8 cellular contexts compared by ENCODE assay signal in genomic region chr6:43951063-43951755, GRCh38.
DNase-seq lines count a peak whose midpoint lies in the region; ATAC-seq and TF ChIP-seq lines count a peak whose summit lies in the region.

No MANE protein-coding gene starts in this region.

- H3K9me3 ChIP-seq in smooth muscle cell (replicated peaks; ENCODE audit: low read depth) = no peaks in the 10 kb centered on the region

- peaks cover 0 to 13% (median 4%) of the 10 kb centered on the region in 7 donors for H3K9me3 Mint-ChIP-seq in CD14-positive monocyte
- H3K9me3 Mint-ChIP-seq in HFFc6 = peaks cover 6% of the 10 kb centered on the region

- peaks cover 17% of the 10 kb centered on the region for H3K4me1 ChIP-seq in smooth muscle cell (ENCODE audit: low read depth)

- H3K27me3 ChIP-seq in smooth muscle cell (ENCODE audit: low read depth) = no peaks in the 10 kb centered on the region

- H3K27me3 Mint-ChIP-seq in CD14-positive monocyte (ENCODE audit: low read depth in 3 of 3) (peaks cover under 1 to 4% (median 3%) of the 10 kb centered on the region in 3 donors), HFFc6 (ENCODE audit: insufficient read depth) (peaks cover 5% of the 10 kb centered on the region; the same call in 1 of the 2 replicates)

- no peaks in the 10 kb centered on the region for H3K36me3 Mint-ChIP-seq in CD14-positive monocyte
- H3K36me3 Mint-ChIP-seq in HFFc6 (ENCODE audit: low read depth) = peaks cover 5% of the 10 kb centered on the region

- no peak overlapping the region for H3K9ac ChIP-seq in smooth muscle cell (ENCODE audit: low read depth)

- 57% methylated on average over 5 of the region's 5 CpGs for WGBS in smooth muscle cell (ENCODE audit: low lambda C conversion rate)

- peaks cover 4% of the 10 kb centered on the region for H3K4me1 Mint-ChIP-seq in CD14-positive monocyte
- peaks cover 41% of the 10 kb centered on the region for H3K4me1 Mint-ChIP-seq in HFFc6 (ENCODE audit: low read depth)

- H3K27ac Mint-ChIP-seq in CD14-positive monocyte (no peak overlapping the region), HFFc6 (no peak overlapping the region)

- no peak overlapping the region for H3K27ac ChIP-seq in smooth muscle cell (ENCODE audit: low read depth)

- H2AFZ ChIP-seq in smooth muscle cell (ENCODE audit: low read depth) = no peak overlapping the region

- DNase-seq in CD14-positive monocyte (ENCODE audit: low spot score) (peak; percentile 59), HFFc6 (no peak), UCSD-AML1 (lab: John Stamatoyannopoulos, UW; ENCODE audit: unreplicated experiment) (peak; percentile 84), left ventricle myocardium superior (peak; percentile 81), smooth muscle cell (lab: John Stamatoyannopoulos, UW; ENCODE audit: unreplicated experiment) (no peak), germinal center (ENCODE audit: low spot score) (no peak), medulla oblongata (ENCODE audit: extremely low spot score) (no peak)

- TF ChIP-seq CTCF in CD14-positive monocyte (IDR thresholded peaks at IDR 0.05) = peak; percentile 46
- TF ChIP-seq CTCF in HFFc6 (IDR thresholded peaks at IDR 0.05) = peak; percentile 57
- peak; percentile 54 for TF ChIP-seq CTCF in smooth muscle cell (IDR thresholded peaks at IDR 0.05; ENCODE audit: borderline replicate concordance, insufficient read depth, poor library complexity, severe bottlenecking)

- peak; percentile 54 for ATAC-seq in left ventricle myocardium superior
- no peak for ATAC-seq in HG03039 (IDR thresholded peaks at IDR 0.05; ENCODE audit: unreplicated experiment)

- no peaks in the 10 kb centered on the region for H4K20me1 ChIP-seq in smooth muscle cell (ENCODE audit: low read depth)

- no peak overlapping the region for H3K4me3 ChIP-seq in smooth muscle cell

- H3K4me2 ChIP-seq in smooth muscle cell = peak overlapping the region; percentile 41

- H3K4me3 Mint-ChIP-seq in CD14-positive monocyte (no peak overlapping the region), HFFc6 (no peak overlapping the region)

- H3F3A ChIP-seq in smooth muscle cell (ENCODE audit: low read depth) = peaks cover 8% of the 10 kb centered on the region

- H3K79me2 ChIP-seq in smooth muscle cell (ENCODE audit: low read depth) = no peaks in the 10 kb centered on the region

- intact Hi-C loops in CD14-positive monocyte (cut with micrococcal nuclease) (no loop called here), left ventricle myocardium superior (cut with micrococcal nuclease) (no loop called here)

- H3K36me3 ChIP-seq in smooth muscle cell (ENCODE audit: low read depth) = no peaks in the 10 kb centered on the region

Comparison
In these comparisons a context has a peak if more than half of its experiments do, and no peak if none do; other contexts are left out.
1. DNase-seq: peak in CD14-positive monocyte (single experiment), UCSD-AML1 (single experiment) and left ventricle myocardium superior (single experiment); none in HFFc6 (single experiment), smooth muscle cell (single experiment), germinal center (single experiment) and medulla oblongata (single experiment).
2. Peak in every context shown above with its lines, with median percentiles within 50 percentile points of each other: CTCF ChIP-seq.